ENCODE assay signal across 1 cellular context in the genomic region with DNA sequence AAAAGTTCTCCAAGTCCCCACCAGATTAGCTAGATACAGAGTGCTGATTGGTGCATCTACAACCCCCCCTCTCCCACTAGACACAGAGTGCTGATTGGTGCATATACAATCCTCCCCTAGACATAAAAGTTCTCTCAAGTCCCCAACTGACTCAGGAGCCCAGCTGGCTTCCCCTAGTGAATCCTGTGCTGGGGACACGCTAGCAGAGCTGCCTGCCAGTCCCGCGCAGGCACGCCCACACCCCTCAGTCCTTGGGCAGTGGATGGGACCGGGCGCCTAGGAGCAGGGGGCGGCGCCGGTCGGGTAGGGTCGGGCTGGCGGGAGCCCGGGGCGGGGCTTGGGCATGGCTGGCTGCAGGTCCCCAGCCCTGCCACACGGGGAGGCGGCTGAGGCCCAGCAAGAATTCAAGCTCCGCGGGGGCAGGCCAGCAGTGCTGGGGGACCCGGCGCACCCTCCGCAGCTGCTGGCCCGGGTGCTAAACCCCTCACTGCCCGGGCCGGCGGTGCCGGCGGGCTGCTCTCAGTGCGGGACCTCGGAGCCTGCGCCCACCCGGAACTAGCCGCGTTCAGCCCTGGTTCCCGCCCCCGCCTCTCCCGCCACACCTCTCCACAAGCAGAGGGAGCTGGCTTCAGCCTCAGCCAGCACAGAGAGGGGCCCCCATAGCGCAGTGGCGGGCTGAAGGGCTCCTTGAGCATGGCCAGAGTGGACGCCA.
TF ChIP-seq lines count a peak whose summit lies in the region.

No MANE protein-coding gene starts in this region.

TF ChIP-seq in IMR-90, 13 proteins besides CTCF, POLR2A, EP300 and RAD21:
- TF ChIP-seq FOS (IDR thresholded peaks at IDR 0.05; ENCODE audit: low read depth, low read length) (no peak), BHLHE40 (IDR thresholded peaks at IDR 0.05; ENCODE audit: low read depth, low read length) (no peak)
